ENCODE assay signal across 40 cellular contexts in the genomic region with DNA sequence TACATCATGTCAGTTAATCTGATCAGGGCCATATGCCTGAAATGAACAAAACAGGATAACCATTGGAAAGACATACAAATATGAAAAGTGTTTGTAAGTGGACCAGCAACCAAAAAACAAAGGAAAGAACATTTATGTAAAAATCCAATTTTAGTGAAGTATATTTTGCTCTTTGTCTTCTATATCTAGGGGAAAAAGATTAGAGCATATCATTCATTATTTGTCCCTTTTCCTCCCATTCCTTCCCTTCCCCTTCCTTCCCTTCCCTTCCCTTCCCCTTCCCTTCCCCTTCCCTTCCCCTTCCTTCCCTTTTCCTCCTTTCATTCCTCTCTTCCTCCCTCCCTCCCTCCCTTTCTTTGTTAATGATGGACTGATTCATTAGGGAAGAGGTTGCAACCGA. TPM values are rescaled to one million over a fixed set of nuclear protein-coding genes. Genes with fewer than 3 reads are reported as not detected.
"Had no signal": no experiment of that assay in that cellular context is flagged by ENCODE, and none has a peak within 500 bp of the region (broad histone marks: within the 10 kb centered on the region; RNA-seq: fewer than 3 reads in every experiment).

No MANE protein-coding gene starts in this region.

- H3K36me3 Mint-ChIP-seq: activated CD4-positive, alpha-beta memory T cell treated with anti-CD3 and anti-CD28 coated beads for 36 hours; activated naive CD4-positive, alpha-beta T cell treated with anti-CD3 and anti-CD28 coated beads, Interleukin-2, amount 50 U/mL, for 72 hours; activated naive CD8-positive, alpha-beta T cell treated with anti-CD3 and anti-CD28 coated beads for 36 hours had no signal

- ATAC-seq: activated CD8-positive, alpha-beta T cell treated with anti-CD3 and anti-CD28 coated beads for 36 hours; activated naive CD4-positive, alpha-beta T cell treated with anti-CD3 and anti-CD28 coated beads, Interleukin-2, amount 50 U/mL, for 72 hours; activated T-cell treated with anti-CD3 and anti-CD28 coated beads, Interleukin-2, amount 50 U/mL, for 4 hours; activated T-cell treated with anti-CD3 and anti-CD28 coated beads, Interleukin-2, amount 50 U/mL, for 72 hours; activated T-helper 17 cell treated with anti-CD3 and anti-CD28 coated beads, Interleukin-2, amount 50 U/mL, for 72 hours; body of pancreas had no signal

- H3K36me3 ChIP-seq: adrenal gland, brain microvascular endothelial cell, breast epithelium had no signal

- H3K4me3 ChIP-seq: adrenal gland, body of pancreas, breast epithelium had no signal

- H3K9me3 ChIP-seq: adrenal gland, body of pancreas, breast epithelium had no signal

- H3K27ac ChIP-seq: adrenal gland, body of pancreas, brain microvascular endothelial cell, breast epithelium, VCaP had no signal

- H3K4me1 ChIP-seq: adrenal gland, body of pancreas, breast epithelium had no signal

- H3K4me3 Mint-ChIP-seq: activated B cell treated with CpG ODN at 0.5 μM for 24 hours; activated CD4-positive, alpha-beta memory T cell treated with anti-CD3 and anti-CD28 coated beads for 36 hours; activated CD4-positive, alpha-beta T cell treated with anti-CD3 and anti-CD28 coated beads, Interleukin-2, amount 10 ng/mL, durations not matched to agents 24 days and 14 days; activated CD8-positive, alpha-beta T cell treated with anti-CD3 and anti-CD28 coated beads for 36 hours; activated naive CD4-positive, alpha-beta T cell treated with anti-CD3 and anti-CD28 coated beads for 36 hours; activated naive CD8-positive, alpha-beta T cell treated with anti-CD3 and anti-CD28 coated beads for 36 hours; activated T-cell treated with anti-CD3 and anti-CD28 coated beads, Interleukin-2, amount 50 U/mL, for 4 hours; activated T-cell treated with anti-CD3 and anti-CD28 coated beads, Interleukin-2, amount 50 U/mL, for 72 hours; activated T-helper 1 cell treated with anti-CD3 and anti-CD28 coated beads, Interleukin-12 subunit alpha, Interleukin-12 subunit beta, Interleukin-2, Interleukin-4 antibody, amounts not matched to agents 30 ng/mL and 10 ng/mL and 1 ng/mL, durations not matched to agents 14 hours and 24 hours and 36 hours; activated T-helper 17 cell treated with anti-CD3 and anti-CD28 coated beads, Interleukin-2, amount 50 U/mL, for 72 hours; T-helper 1 cell treated with Interleukin-12 subunit alpha and Interleukin-12 subunit beta and Interleukin-4 antibody, amounts not matched to agents 30 μg/mL and 1 μg/mL, for 36 hours; T-helper 2 cell treated with Interferon-gamma antibody and Interleukin-4, amounts not matched to agents 5 μg/mL and 100 μg/mL, for 36 hours had no signal

- H3K27me3 ChIP-seq: adrenal gland, body of pancreas, brain microvascular endothelial cell, breast epithelium had no signal

- H3K9me3 Mint-ChIP-seq: activated B cell treated with CpG ODN at 0.5 μM for 24 hours; activated CD4-positive, alpha-beta memory T cell treated with anti-CD3 and anti-CD28 coated beads for 36 hours; activated CD4-positive, alpha-beta T cell treated with anti-CD3 and anti-CD28 coated beads, Interleukin-2, amount 10 ng/mL, durations not matched to agents 24 days and 14 days; activated CD8-positive, alpha-beta T cell treated with anti-CD3 and anti-CD28 coated beads for 36 hours; activated naive CD4-positive, alpha-beta T cell treated with anti-CD3 and anti-CD28 coated beads for 36 hours; activated naive CD4-positive, alpha-beta T cell treated with anti-CD3 and anti-CD28 coated beads, Interleukin-2, amount 50 U/mL, for 72 hours; activated naive CD8-positive, alpha-beta T cell treated with anti-CD3 and anti-CD28 coated beads for 36 hours; activated T-cell treated with anti-CD3 and anti-CD28 coated beads, Interleukin-2, amount 50 U/mL, for 4 hours; activated T-cell treated with anti-CD3 and anti-CD28 coated beads, Interleukin-2, amount 50 U/mL, for 72 hours; activated T-helper 1 cell treated with anti-CD3 and anti-CD28 coated beads, Interleukin-12 subunit alpha, Interleukin-12 subunit beta, Interleukin-2, Interleukin-4 antibody, amounts not matched to agents 30 ng/mL and 10 ng/mL and 1 ng/mL, durations not matched to agents 14 hours and 24 hours and 36 hours; activated T-helper 17 cell treated with anti-CD3 and anti-CD28 coated beads, Interleukin-2, amount 50 U/mL, for 72 hours; T-helper 1 cell treated with Interleukin-12 subunit alpha and Interleukin-12 subunit beta and Interleukin-4 antibody, amounts not matched to agents 30 μg/mL and 1 μg/mL, for 36 hours; T-helper 2 cell treated with Interferon-gamma antibody and Interleukin-4, amounts not matched to agents 5 μg/mL and 100 μg/mL, for 36 hours had no signal

- DNase-seq: activated B cell treated with CpG ODN at 0.5 μM for 24 hours; activated CD4-positive, alpha-beta memory T cell treated with anti-CD3 and anti-CD28 coated beads for 36 hours; activated CD4-positive, alpha-beta T cell treated with anti-CD3 and anti-CD28 coated beads for 4 hours; activated CD4-positive, alpha-beta T cell treated with anti-CD3 and anti-CD28 coated beads, Interleukin-2, amount 10 ng/mL, durations not matched to agents 24 days and 14 days; activated CD4-positive, alpha-beta T cell treated with anti-CD3 and anti-CD28 coated beads, Interleukin-2, amount 50 U/mL, for 1 hour; activated CD4-positive, alpha-beta T cell treated with anti-CD3 and anti-CD28 coated beads, Interleukin-2, amount 50 U/mL, for 4 hours; activated CD4-positive, CD25-positive, alpha-beta regulatory T cell treated with anti-CD3 and anti-CD28 coated beads, Interleukin-2, amount 50 U/mL, for 72 hours; activated CD8-positive, alpha-beta memory T cell treated with anti-CD3 and anti-CD28 coated beads, Interleukin-2, amount 50 U/mL, for 4 hours; activated CD8-positive, alpha-beta T cell treated with anti-CD3 and anti-CD28 coated beads for 36 hours; activated effector memory CD4-positive, alpha-beta T cell treated with anti-CD3 and anti-CD28 coated beads, Interleukin-2, amount 50 U/mL, for 16 hours; activated gamma-delta T cell treated with Interleukin-2 at 50 U/mL for 16 hours; activated naive CD4-positive, alpha-beta T cell; activated naive CD4-positive, alpha-beta T cell treated with anti-CD3 and anti-CD28 coated beads for 36 hours; activated naive CD4-positive, alpha-beta T cell treated with anti-CD3 and anti-CD28 coated beads, Interleukin-2, amount 50 U/mL, for 16 hours; activated naive CD8-positive, alpha-beta T cell treated with anti-CD3 and anti-CD28 coated beads for 36 hours; activated T-cell treated with anti-CD3 and anti-CD28 coated beads for 4 hours; activated T-cell treated with anti-CD3 and anti-CD28 coated beads, Interleukin-2, amount 50 U/mL, for 1 hour; activated T-cell treated with anti-CD3 and anti-CD28 coated beads, Interleukin-2, amount 50 U/mL, for 4 hours; activated T-cell treated with anti-CD3 and anti-CD28 coated beads, Interleukin-2, amount 50 U/mL, for 72 hours; adrenal gland; amniotic stem cell; aorta; body of pancreas; brain microvascular endothelial cell; central memory CD4-positive, alpha-beta T cell; T-helper 1 cell; T-helper 2 cell; T-helper 9 cell had no signal

- H3K27me3 Mint-ChIP-seq: activated B cell treated with CpG ODN at 0.5 μM for 24 hours; activated CD4-positive, alpha-beta memory T cell treated with anti-CD3 and anti-CD28 coated beads for 36 hours; activated CD4-positive, alpha-beta T cell treated with anti-CD3 and anti-CD28 coated beads, Interleukin-2, amount 10 ng/mL, durations not matched to agents 24 days and 14 days; activated CD8-positive, alpha-beta T cell treated with anti-CD3 and anti-CD28 coated beads for 36 hours; activated naive CD8-positive, alpha-beta T cell treated with anti-CD3 and anti-CD28 coated beads for 36 hours; activated T-helper 17 cell treated with anti-CD3 and anti-CD28 coated beads, Interleukin-2, amount 50 U/mL, for 72 hours had no signal

- FAIRE-seq: astrocyte, TTC549 had no signal

- H3K27ac Mint-ChIP-seq: activated B cell treated with CpG ODN at 0.5 μM for 24 hours; activated CD4-positive, alpha-beta memory T cell treated with anti-CD3 and anti-CD28 coated beads for 36 hours; activated CD4-positive, alpha-beta T cell treated with anti-CD3 and anti-CD28 coated beads, Interleukin-2, amount 10 ng/mL, durations not matched to agents 24 days and 14 days; activated CD8-positive, alpha-beta T cell treated with anti-CD3 and anti-CD28 coated beads for 36 hours; activated naive CD4-positive, alpha-beta T cell treated with anti-CD3 and anti-CD28 coated beads for 36 hours; activated naive CD4-positive, alpha-beta T cell treated with anti-CD3 and anti-CD28 coated beads, Interleukin-2, amount 50 U/mL, for 72 hours; activated naive CD8-positive, alpha-beta T cell treated with anti-CD3 and anti-CD28 coated beads for 36 hours; activated T-cell treated with anti-CD3 and anti-CD28 coated beads, Interleukin-2, amount 50 U/mL, for 72 hours; activated T-helper 1 cell treated with anti-CD3 and anti-CD28 coated beads, Interleukin-12 subunit alpha, Interleukin-12 subunit beta, Interleukin-2, Interleukin-4 antibody, amounts not matched to agents 30 ng/mL and 10 ng/mL and 1 ng/mL, durations not matched to agents 14 hours and 24 hours and 36 hours; activated T-helper 17 cell treated with anti-CD3 and anti-CD28 coated beads, Interleukin-2, amount 50 U/mL, for 72 hours; T-helper 1 cell treated with Interleukin-12 subunit alpha and Interleukin-12 subunit beta and Interleukin-4 antibody, amounts not matched to agents 30 μg/mL and 1 μg/mL, for 36 hours; T-helper 2 cell treated with Interferon-gamma antibody and Interleukin-4, amounts not matched to agents 5 μg/mL and 100 μg/mL, for 36 hours had no signal

- H3K4me1 Mint-ChIP-seq: activated B cell treated with CpG ODN at 0.5 μM for 24 hours; activated CD4-positive, alpha-beta T cell treated with anti-CD3 and anti-CD28 coated beads, Interleukin-2, amount 10 ng/mL, durations not matched to agents 24 days and 14 days; activated naive CD8-positive, alpha-beta T cell treated with anti-CD3 and anti-CD28 coated beads for 36 hours; activated T-helper 17 cell treated with anti-CD3 and anti-CD28 coated beads, Interleukin-2, amount 50 U/mL, for 72 hours had no signal

RNA-seq across cellular contexts. Expression of a gene that starts 1.8 kb away (rescaled TPM):
- total RNA-seq: activated B cell treated with CpG ODN at 0.5 μM for 24 hours; activated CD4-positive, alpha-beta memory T cell treated with anti-CD3 and anti-CD28 coated beads for 36 hours; activated CD4-positive, alpha-beta T cell treated with anti-CD3 and anti-CD28 coated beads, Interleukin-2, amount 10 ng/mL, durations not matched to agents 24 days and 14 days; activated CD8-positive, alpha-beta memory T cell treated with anti-CD3 and anti-CD28 coated beads for 36 hours; activated CD8-positive, alpha-beta T cell treated with anti-CD3 and anti-CD28 coated beads for 36 hours; activated naive CD4-positive, alpha-beta T cell treated with anti-CD3 and anti-CD28 coated beads for 36 hours; activated naive CD4-positive, alpha-beta T cell treated with anti-CD3 and anti-CD28 coated beads, Interleukin-2, amount 50 U/mL, for 72 hours; activated naive CD8-positive, alpha-beta T cell treated with anti-CD3 and anti-CD28 coated beads for 36 hours; activated T-cell treated with anti-CD3 and anti-CD28 coated beads, Interleukin-2, amount 50 U/mL, for 4 hours; activated T-cell treated with anti-CD3 and anti-CD28 coated beads, Interleukin-2, amount 50 U/mL, for 72 hours; activated T-helper 1 cell treated with anti-CD3 and anti-CD28 coated beads, Interleukin-12 subunit alpha, Interleukin-12 subunit beta, Interleukin-2, Interleukin-4 antibody, amounts not matched to agents 30 ng/mL and 10 ng/mL and 1 ng/mL, durations not matched to agents 14 hours and 24 hours and 36 hours; activated T-helper 17 cell treated with anti-CD3 and anti-CD28 coated beads, Interleukin-2, amount 50 U/mL, for 72 hours; aorta; astrocyte; body of pancreas; breast epithelium; cardiac septum; cerebellum had no signal
- polyA plus RNA-seq: aorta had no signal
